In the genomic region with DNA sequence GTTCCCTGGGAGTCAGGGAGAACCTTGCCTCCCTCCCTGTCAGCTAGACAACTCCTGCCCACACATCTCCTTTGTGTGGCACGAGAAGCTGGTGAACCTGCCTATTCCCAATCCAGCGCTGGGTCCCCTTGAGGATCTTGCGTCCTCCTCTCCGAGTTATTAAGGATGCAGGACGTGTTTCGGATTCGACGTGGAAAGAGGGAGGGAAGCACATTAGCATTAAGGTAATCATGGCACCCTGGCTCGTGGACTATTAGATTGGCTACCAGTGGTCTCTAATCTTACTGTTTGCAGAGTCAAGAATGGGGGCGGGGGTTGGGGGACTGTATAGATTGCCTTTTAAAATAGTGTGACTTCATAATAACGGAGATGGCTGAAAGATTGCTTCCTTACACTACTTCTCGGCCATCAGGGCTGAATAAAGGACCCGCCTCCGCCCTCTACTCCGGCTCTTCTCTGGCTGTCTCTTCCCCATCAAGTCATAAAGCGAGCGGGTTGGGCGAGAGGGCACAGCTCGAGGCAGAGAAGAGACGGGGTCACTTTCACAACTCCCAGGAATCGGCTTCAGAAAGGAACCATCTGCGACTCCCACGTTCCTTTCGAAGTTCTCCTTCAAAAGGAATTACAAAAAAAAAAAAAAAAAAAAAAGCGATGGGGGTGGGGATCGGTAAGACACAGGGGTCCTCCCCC, we compare ENCODE assay signal across 8 cellular contexts. TPM values are rescaled to one million over a fixed set of nuclear protein-coding genes. Genes with fewer than 3 reads are reported as not detected.
A peak's percentile ranks its signal among the peaks of the same experiment; 100 is the strongest.
DNase-seq lines count a peak whose midpoint lies in the region; TF ChIP-seq lines count a peak whose summit lies in the region.

No MANE protein-coding gene starts in this region.

- no peaks in the 10 kb centered on the region for H3K27me3 ChIP-seq in CD8-positive, alpha-beta memory T cell (ENCODE audit: insufficient read depth, low read length, poor library complexity, severe bottlenecking)
- no peaks in the 10 kb centered on the region for H3K27me3 ChIP-seq in testis

- peaks cover 12 to 32% (median 15%) of the 10 kb centered on the region in 5 donors for H3K9me3 Mint-ChIP-seq in CD8-positive, alpha-beta memory T cell
- no peaks in the 10 kb centered on the region for H3K9me3 Mint-ChIP-seq in activated CD4-positive, alpha-beta memory T cell treated with anti-CD3 and anti-CD28 coated beads for 36 hours

- H3K36me3 Mint-ChIP-seq in CD8-positive, alpha-beta memory T cell: peaks cover 0 to 3% (median 0%) of the 10 kb centered on the region in 3 donors
- H3K36me3 Mint-ChIP-seq in activated CD4-positive, alpha-beta memory T cell treated with anti-CD3 and anti-CD28 coated beads for 36 hours: peaks cover 3% of the 10 kb centered on the region

- no peaks in the 10 kb centered on the region for H3K4me1 Mint-ChIP-seq in CD8-positive, alpha-beta memory T cell
- peaks cover 6% of the 10 kb centered on the region for H3K4me1 Mint-ChIP-seq in activated CD4-positive, alpha-beta memory T cell treated with anti-CD3 and anti-CD28 coated beads for 36 hours (ENCODE audit: low read depth)

- H3K4me1 ChIP-seq in CD8-positive, alpha-beta memory T cell (ENCODE audit: insufficient read depth, low read length): no peaks in the 10 kb centered on the region
- no peaks in the 10 kb centered on the region for H3K4me1 ChIP-seq in testis

- peak overlapping the region in 1 of 7 donors; percentile 42 for H3K4me3 Mint-ChIP-seq in CD8-positive, alpha-beta memory T cell
- H3K4me3 Mint-ChIP-seq in activated CD4-positive, alpha-beta memory T cell treated with anti-CD3 and anti-CD28 coated beads for 36 hours: no peak overlapping the region

- peaks cover 21 to 25% of the 10 kb centered on the region in 2 donors for H3K27me3 Mint-ChIP-seq in CD8-positive, alpha-beta memory T cell
- H3K27me3 Mint-ChIP-seq in activated CD4-positive, alpha-beta memory T cell treated with anti-CD3 and anti-CD28 coated beads for 36 hours: peaks cover 29% of the 10 kb centered on the region

- no peak overlapping the region for H3K27ac Mint-ChIP-seq in CD8-positive, alpha-beta memory T cell
- no peak overlapping the region for H3K27ac Mint-ChIP-seq in activated CD4-positive, alpha-beta memory T cell treated with anti-CD3 and anti-CD28 coated beads for 36 hours

- WGBS in testis, 2 donors: 1% methylated on average over 26 of the region's 26 CpGs

- CTCF ChIA-PET in CD8-positive, alpha-beta memory T cell (lab: Charles Lee): no interaction called here
- CTCF ChIA-PET in activated CD4-positive, alpha-beta memory T cell treated with anti-CD3 and anti-CD28 coated beads for 36 hours (lab: Charles Lee): no interaction called here

- POLR2A ChIA-PET in CD8-positive, alpha-beta memory T cell (lab: Charles Lee): no interaction called here
- POLR2A ChIA-PET in activated CD4-positive, alpha-beta memory T cell treated with anti-CD3 and anti-CD28 coated beads for 36 hours (lab: Charles Lee): no interaction called here

- H3K36me3 ChIP-seq in CD8-positive, alpha-beta memory T cell (ENCODE audit: insufficient read depth, low read length): no peaks in the 10 kb centered on the region
- H3K36me3 ChIP-seq in testis (ENCODE audit: low read depth, missing control alignments): no peaks in the 10 kb centered on the region

- no peak overlapping the region for H3K27ac ChIP-seq in CD8-positive, alpha-beta memory T cell (ENCODE audit: low read depth, low read length)
- H3K27ac ChIP-seq in testis: no peak overlapping the region

- no peaks in the 10 kb centered on the region for H3K9me3 ChIP-seq in CD8-positive, alpha-beta memory T cell (ENCODE audit: low read length)
- no peaks in the 10 kb centered on the region for H3K9me3 ChIP-seq in testis

- TF ChIP-seq CTCF in epithelial cell of esophagus (IDR thresholded peaks at IDR 0.05; ENCODE audit: insufficient read depth, low read depth, low read length, missing control alignments) (no peak), testis (IDR thresholded peaks at IDR 0.05) (no peak)

- H3K4me3 ChIP-seq in epithelial cell of esophagus (ENCODE audit: low read length): peak overlapping the region; percentile 2
- no peak overlapping the region for H3K4me3 ChIP-seq in CD8-positive, alpha-beta memory T cell (ENCODE audit: low read length)
- no peak overlapping the region for H3K4me3 ChIP-seq in testis

- no peak for TF ChIP-seq POLR2A in testis (IDR thresholded peaks at IDR 0.05)

- DNase-seq in D341Med (ENCODE audit: low spot score) (peak; percentile 15), NCI-H2227 (lab: John Stamatoyannopoulos, UW; ENCODE audit: unreplicated experiment) (peak; percentile 56), epithelial cell of esophagus (ENCODE audit: low read depth) (peak; percentile 4), nucleus accumbens (lab: John Stamatoyannopoulos, UW) (peak in 37 of 56 donors; percentile 11 to 66 (median 35)), testis (no peak), ureter (ENCODE audit: low spot score) (no peak)
- DNase-seq in CD8-positive, alpha-beta memory T cell: no peak
- no peak for DNase-seq in activated CD4-positive, alpha-beta memory T cell treated with anti-CD3 and anti-CD28 coated beads for 36 hours

- intact Hi-C loops in testis (cut with DNase I; ENCODE audit: low total_unique reads): loop anchor here (2.0 kb wide), 1 partner anchor 41 kb away; no protein-coding TSS in a partner anchor
- intact Hi-C loops in activated CD4-positive, alpha-beta memory T cell treated with anti-CD3 and anti-CD28 coated beads for 36 hours (cut with micrococcal nuclease): no loop called here

RNA-seq across cellular contexts. Expression of a gene that starts 1.7 kb away (rescaled TPM):
- not detected for total RNA-seq in CD8-positive, alpha-beta memory T cell
- not detected for polyA plus RNA-seq in CD8-positive, alpha-beta memory T cell
- total RNA-seq in testis: 1 to 10 TPM; 5.2 to 6.9 TPM
- polyA plus RNA-seq in testis (ENCODE audit: insufficient read depth, low read depth, low replicate concordance): 8.0 TPM
- 2.4 TPM for total RNA-seq in ureter
- total RNA-seq in activated CD4-positive, alpha-beta memory T cell treated with anti-CD3 and anti-CD28 coated beads for 36 hours: not detected

Comparison
In these comparisons a context has a peak if more than half of its experiments do, and no peak if none do; other contexts are left out.
1. DNase-seq: peak in D341Med (single experiment), NCI-H2227 (single experiment), epithelial cell of esophagus (single experiment) and nucleus accumbens (37 of 56); none in CD8-positive, alpha-beta memory T cell (0 of 5), testis (single experiment), ureter (single experiment) and activated CD4-positive, alpha-beta memory T cell treated with anti-CD3 and anti-CD28 coated beads for 36 hours (single experiment).